ENCODE assay signal across 8 cellular contexts in genomic region chr1:165408518-165408917, GRCh38. TPM values are rescaled to one million over a fixed set of nuclear protein-coding genes. Genes with fewer than 3 reads are reported as not detected.
DNase-seq lines count a peak whose midpoint lies in the region; ATAC-seq, FAIRE-seq and TF ChIP-seq lines count a peak whose summit lies in the region.

No MANE protein-coding gene starts in this region.

- H2AFZ ChIP-seq in H1 (ENCODE audit: low read length), result no peak overlapping the region
- H2AFZ ChIP-seq in neural progenitor cell (replicated peaks), result no peak overlapping the region

- intact Hi-C loops in prostate gland (cut with DNase I), result no loop called here

- H3K36me3 Mint-ChIP-seq in neural progenitor cell, result no peaks in the 10 kb centered on the region

- CTCF ChIA-PET in H1 (lab: Charles Lee; ENCODE audit: partially characterized antibody), result interaction anchor here (0.7 to 12.4 kb wide), 11 partner anchors 9 to 184 kb away, joined by 3 to 337 read pairs (median 3); no protein-coding TSS in a partner anchor

- 55% methylated on average over 6 of the region's 6 CpGs; no CpG with 5 or more reads in 1 of the 2 experiments for WGBS in H1 (ENCODE audit: extremely low coverage in 1 of 2, insufficient coverage in 1 of 2, insufficient read length in 1 of 2, insufficient replicate concordance in 2 of 2, low coverage in 1 of 2, low lambda C conversion rate in 2 of 2, missing lambda C conversion rate in 1 of 2), 2 experiments
- WGBS in prostate gland, result 53% methylated on average over 6 of the region's 6 CpGs

- H3K36me3 ChIP-seq in H1 (ENCODE audit: control insufficient read depth in 2 of 4, insufficient read depth in 4 of 4, low read length in 3 of 4), result no peaks in the 10 kb centered on the region
- no peaks in the 10 kb centered on the region for H3K36me3 ChIP-seq in neural progenitor cell
- H3K36me3 ChIP-seq in prostate gland, result no peaks in the 10 kb centered on the region

- TF ChIP-seq POLR2A in H1 (IDR thresholded peaks at IDR 0.05; ENCODE audit: control extremely low read depth in 1 of 2, low read depth in 2 of 2, low read length in 2 of 2) (no peak), prostate gland (IDR thresholded peaks at IDR 0.05) (no peak)

- no peak overlapping the region for H3K27ac Mint-ChIP-seq in neural progenitor cell

- H2BK5ac ChIP-seq in H1 (ENCODE audit: low read depth, low read length), result no peak overlapping the region

- H3K14ac ChIP-seq in H1 (ENCODE audit: insufficient read length), result no peak overlapping the region

- no peak overlapping the region for H3K56ac ChIP-seq in H1 (replicated peaks; ENCODE audit: insufficient read length, low read depth, low read length)

- H3K79me2 ChIP-seq in H1 (ENCODE audit: control insufficient read depth in 1 of 2, insufficient read depth in 2 of 2, low read length in 2 of 2), result no peaks in the 10 kb centered on the region
- no peaks in the 10 kb centered on the region for H3K79me2 ChIP-seq in neural progenitor cell (ENCODE audit: low read depth)

- no peak overlapping the region for H4K8ac ChIP-seq in H1 (ENCODE audit: extremely low read depth, insufficient read depth, low read length)

- H3K4me1 Mint-ChIP-seq in neural progenitor cell, result peaks cover 5% of the 10 kb centered on the region

- peak; percentile 95 for FAIRE-seq in H1 (lab: Jason Lieb, UNC)

- H2BK120ac ChIP-seq in H1 (replicated peaks; ENCODE audit: low read depth, low read length), result no peak overlapping the region

- H3K27ac ChIP-seq in H1 (ENCODE audit: low read depth, low read length), result no peak overlapping the region
- no peak overlapping the region for H3K27ac ChIP-seq in neural progenitor cell
- H3K27ac ChIP-seq in prostate gland, result no peak overlapping the region

- TF ChIP-seq CTCF in AG10803 (conservative IDR thresholded peaks at IDR 0.05; ENCODE audit: low read length), result 0 out of 2 replicates have a peak, but pooled peaks have one; percentile 25
- TF ChIP-seq CTCF in GM20000 (IDR thresholded peaks at IDR 0.05; ENCODE audit: extremely low read depth, missing control alignments), result peak; percentile 1
- TF ChIP-seq CTCF in H1 (IDR thresholded peaks at IDR 0.05; ENCODE audit: control extremely low read depth in 1 of 3, insufficient read depth in 1 of 3, low read depth in 1 of 3, low read length in 3 of 3), result peak; percentile 30 to 87 (median 65)
- peak; percentile 60 for TF ChIP-seq CTCF in neural progenitor cell (IDR thresholded peaks at IDR 0.05)
- TF ChIP-seq CTCF in prostate gland (IDR thresholded peaks at IDR 0.05), result peak in 1 of 4 experiments; percentile 20

- POLR2A ChIA-PET in H1 (lab: Charles Lee; ENCODE audit: partially characterized antibody), result no interaction called here

- H3K79me1 ChIP-seq in H1 (ENCODE audit: low read depth, low read length), result no peaks in the 10 kb centered on the region

- no peak overlapping the region for H2BK12ac ChIP-seq in H1 (ENCODE audit: low read depth, low read length)

- H3K27me3 ChIP-seq in H1 (replicated peaks in 1 of 4; ENCODE audit: control insufficient read depth in 3 of 4, extremely low read depth in 1 of 4, insufficient read depth in 3 of 4, low read length in 3 of 4), result peaks cover 0 to 2% (median 0%) of the 10 kb centered on the region in 4 experiments; a peak in 3 of 7 replicates
- peaks cover 18% of the 10 kb centered on the region for H3K27me3 ChIP-seq in neural progenitor cell
- no peaks in the 10 kb centered on the region for H3K27me3 ChIP-seq in prostate gland (replicated peaks; ENCODE audit: insufficient read depth)

- H2BK15ac ChIP-seq in H1 (ENCODE audit: low read length), result no peak overlapping the region

- no peak for ATAC-seq in GM18520 (IDR thresholded peaks at IDR 0.05; ENCODE audit: unreplicated experiment)
- ATAC-seq in HG03159 (IDR thresholded peaks at IDR 0.05; ENCODE audit: unreplicated experiment), result no peak

- H3K4me2 ChIP-seq in H1 (ENCODE audit: insufficient read depth in 1 of 2, low read depth in 2 of 2, low read length in 2 of 2) (no peak overlapping the region), neural progenitor cell (no peak overlapping the region)

- H4K20me1 ChIP-seq in H1 (replicated peaks in 1 of 2; ENCODE audit: control insufficient read depth in 1 of 2, insufficient read depth in 2 of 2, low read length in 2 of 2), result no peaks in the 10 kb centered on the region
- H4K20me1 ChIP-seq in neural progenitor cell (ENCODE audit: low read depth), result no peaks in the 10 kb centered on the region

- H3K9me3 ChIP-seq in H1 (ENCODE audit: insufficient read depth in 2 of 2, low read depth in 1 of 2, low read length in 1 of 2) (no peaks in the 10 kb centered on the region), neural progenitor cell (ENCODE audit: low read depth) (no peaks in the 10 kb centered on the region), prostate gland (no peaks in the 10 kb centered on the region)

- no peak overlapping the region for H3K4me3 Mint-ChIP-seq in neural progenitor cell

- no peak overlapping the region for H3K23ac ChIP-seq in H1 (ENCODE audit: insufficient read length)

- H3K9ac ChIP-seq in H1 (replicated peaks in 1 of 4; ENCODE audit: extremely low read depth in 1 of 4, low read depth in 3 of 4, low read length in 3 of 4) (no peak overlapping the region), neural progenitor cell (no peak overlapping the region)

- DNase-seq in AG10803 (ENCODE audit: low read depth), result peak; percentile 15
- DNase-seq in GM20000 (ENCODE audit: low spot score), result peak; percentile 19
- DNase-seq in NCI-H446 treated with DMSO at 0.1 percent for 48 hours (lab: John Stamatoyannopoulos, UW), result peak; percentile 18
- DNase-seq in H1 (ENCODE audit: low read depth in 1 of 2, low spot score in 2 of 2), result no peak
- DNase-seq in neural progenitor cell (ENCODE audit: low spot score), result peak; percentile 75
- no peak for DNase-seq in prostate gland (ENCODE audit: low spot score)

- no peak overlapping the region for H3K4ac ChIP-seq in H1 (replicated peaks; ENCODE audit: insufficient read length, low read depth, low read length)

- H3K4me1 ChIP-seq in H1 (replicated peaks in 1 of 4; ENCODE audit: control insufficient read depth in 3 of 4, insufficient read depth in 4 of 4, low read length in 3 of 4), result no peaks in the 10 kb centered on the region
- no peaks in the 10 kb centered on the region for H3K4me1 ChIP-seq in neural progenitor cell
- no peaks in the 10 kb centered on the region for H3K4me1 ChIP-seq in prostate gland (replicated peaks)

- H3K18ac ChIP-seq in H1 (ENCODE audit: extremely low read depth, low read length), result no peak overlapping the region

- no peak overlapping the region for H4K5ac ChIP-seq in H1 (ENCODE audit: insufficient read length, low read depth, low read length)

- peak; percentile 73 to 82 for TF ChIP-seq RAD21 in H1 (IDR thresholded peaks at IDR 0.05 in 1 of 2, conservative IDR thresholded peaks at IDR 0.05 in 1 of 2; ENCODE audit: low read depth in 2 of 2, low read length in 2 of 2)

- H3K9me3 Mint-ChIP-seq in neural progenitor cell, result no peaks in the 10 kb centered on the region

- H3K23me2 ChIP-seq in H1 (ENCODE audit: low read depth, low read length), result no peaks in the 10 kb centered on the region

- H3F3A ChIP-seq in neural progenitor cell (ENCODE audit: low read depth), result no peaks in the 10 kb centered on the region

- TF ChIP-seq EP300 in H1 (IDR thresholded peaks at IDR 0.05; ENCODE audit: borderline replicate concordance in 1 of 2, low read depth in 2 of 2, low read length in 2 of 2), result no peak

- H3K4me3 ChIP-seq in AG10803 (ENCODE audit: low read length) (no peak overlapping the region), H1 (ENCODE audit: extremely low read depth in 1 of 4, insufficient read depth in 2 of 4, low read depth in 3 of 4, low read length in 4 of 4) (no peak overlapping the region), neural progenitor cell (no peak overlapping the region), prostate gland (no peak overlapping the region)

- H2BK20ac ChIP-seq in H1 (ENCODE audit: low read length), result no peak overlapping the region

- peaks cover 2% of the 10 kb centered on the region for H3K27me3 Mint-ChIP-seq in neural progenitor cell (ENCODE audit: insufficient read depth, low read depth)

- no peak overlapping the region for H2AK5ac ChIP-seq in H1 (ENCODE audit: low read depth, low read length)

- H4K91ac ChIP-seq in H1 (replicated peaks; ENCODE audit: insufficient read length, low read length), result no peak overlapping the region

TF ChIP-seq in H1, 55 proteins besides CTCF, POLR2A, EP300 and RAD21 (continues in another document):
- TF ChIP-seq EGR1 (IDR thresholded peaks at IDR 0.05; ENCODE audit: borderline replicate concordance, low read depth, low read length) (no peak), JUND (IDR thresholded peaks at IDR 0.05; ENCODE audit: low read length) (peak; percentile 97), TEAD4 (IDR thresholded peaks at IDR 0.05; ENCODE audit: low read depth, low read length) (no peak), MAFK (IDR thresholded peaks at IDR 0.05; ENCODE audit: low read depth, low read length) (no peak), CHD2 (IDR thresholded peaks at IDR 0.05; ENCODE audit: low read length) (no peak), SP4 (IDR thresholded peaks at IDR 0.05; ENCODE audit: low read length) (no peak), SIRT6 (IDR thresholded peaks at IDR 0.05; ENCODE audit: low read length) (no peak)

RNA-seq across cellular contexts. Expression of gene RXRG, which starts 36.4 kb away (rescaled TPM):
- total RNA-seq in H1 (2021; fragmentation: NEBNext Ultra II Directional; extraction: Animal tissue kit (Norgen Biotek cat#: 25700)), result not detected in 2 replicates
- polyA plus RNA-seq in H1 (2011; rRNA removed), result not detected in 2 replicates
- polyA plus RNA-seq in H1 (2011; cell fraction: cytosol; rRNA removed), result not detected
- polyA plus RNA-seq in H1 (2011; cell fraction: nucleus; rRNA removed), result not detected
- polyA plus RNA-seq in H1 (2012, experiment 1 of 2), result not detected in 4 replicates
- not detected for polyA plus RNA-seq in H1 (2012, experiment 2 of 2)
- not detected for polyA plus RNA-seq in H1 (2013, experiment 1 of 2)
- not detected for polyA plus RNA-seq in H1 (2013, experiment 2 of 2)
- polyA minus RNA-seq in H1 (2011; rRNA and poly(A)+ RNA removed), result not detected in 2 replicates
- polyA minus RNA-seq in H1 (2011; cell fraction: cytosol; rRNA and poly(A)+ RNA removed), result not detected
- not detected for polyA minus RNA-seq in H1 (2011; cell fraction: nucleus; rRNA and poly(A)+ RNA removed)
- not detected in 2 replicates for total RNA-seq in neural progenitor cell (ENCODE audit: low replicate concordance)
- 1 to 10 TPM in 1 of 2 donors, under 1 TPM in 1; 0.14 to 1.4 TPM for total RNA-seq in prostate gland

RNA-seq across cellular contexts. Expression of gene LMX1A, which starts 52.0 kb away (rescaled TPM):
- total RNA-seq in H1 (2021; fragmentation: NEBNext Ultra II Directional; extraction: Animal tissue kit (Norgen Biotek cat#: 25700)), result not detected in 2 replicates
- 0.03 TPM in 1 of 2 replicates, not detected in the other for polyA plus RNA-seq in H1 (2011; rRNA removed)
- 0.04 TPM for polyA plus RNA-seq in H1 (2011; cell fraction: cytosol; rRNA removed)
- not detected for polyA plus RNA-seq in H1 (2011; cell fraction: nucleus; rRNA removed)
- 0.09 to 0.13 TPM in 2 of 4 replicates, not detected in the others for polyA plus RNA-seq in H1 (2012, experiment 1 of 2)
- 0.12 TPM for polyA plus RNA-seq in H1 (2012, experiment 2 of 2)
- polyA plus RNA-seq in H1 (2013, experiment 1 of 2), result not detected
- polyA plus RNA-seq in H1 (2013, experiment 2 of 2), result not detected
- polyA minus RNA-seq in H1 (2011; rRNA and poly(A)+ RNA removed), result 0.22 TPM in 1 of 2 replicates, not detected in the other
- polyA minus RNA-seq in H1 (2011; cell fraction: cytosol; rRNA and poly(A)+ RNA removed), result not detected
- not detected for polyA minus RNA-seq in H1 (2011; cell fraction: nucleus; rRNA and poly(A)+ RNA removed)
- total RNA-seq in neural progenitor cell (ENCODE audit: low replicate concordance) (6.6 and 8.7 TPM in 2 replicates), prostate gland (under 1 TPM in 1 of 2 donors, not detected in 1; 0.28 TPM)

Comparison
In these comparisons a context has a peak if more than half of its experiments do, and no peak if none do; other contexts are left out.
1. DNase-seq: peak in AG10803 (single experiment), GM20000 (single experiment), NCI-H446 treated with DMSO at 0.1 percent for 48 hours (single experiment) and neural progenitor cell (single experiment); none in H1 (0 of 2) and prostate gland (single experiment).